In the genomic region with DNA sequence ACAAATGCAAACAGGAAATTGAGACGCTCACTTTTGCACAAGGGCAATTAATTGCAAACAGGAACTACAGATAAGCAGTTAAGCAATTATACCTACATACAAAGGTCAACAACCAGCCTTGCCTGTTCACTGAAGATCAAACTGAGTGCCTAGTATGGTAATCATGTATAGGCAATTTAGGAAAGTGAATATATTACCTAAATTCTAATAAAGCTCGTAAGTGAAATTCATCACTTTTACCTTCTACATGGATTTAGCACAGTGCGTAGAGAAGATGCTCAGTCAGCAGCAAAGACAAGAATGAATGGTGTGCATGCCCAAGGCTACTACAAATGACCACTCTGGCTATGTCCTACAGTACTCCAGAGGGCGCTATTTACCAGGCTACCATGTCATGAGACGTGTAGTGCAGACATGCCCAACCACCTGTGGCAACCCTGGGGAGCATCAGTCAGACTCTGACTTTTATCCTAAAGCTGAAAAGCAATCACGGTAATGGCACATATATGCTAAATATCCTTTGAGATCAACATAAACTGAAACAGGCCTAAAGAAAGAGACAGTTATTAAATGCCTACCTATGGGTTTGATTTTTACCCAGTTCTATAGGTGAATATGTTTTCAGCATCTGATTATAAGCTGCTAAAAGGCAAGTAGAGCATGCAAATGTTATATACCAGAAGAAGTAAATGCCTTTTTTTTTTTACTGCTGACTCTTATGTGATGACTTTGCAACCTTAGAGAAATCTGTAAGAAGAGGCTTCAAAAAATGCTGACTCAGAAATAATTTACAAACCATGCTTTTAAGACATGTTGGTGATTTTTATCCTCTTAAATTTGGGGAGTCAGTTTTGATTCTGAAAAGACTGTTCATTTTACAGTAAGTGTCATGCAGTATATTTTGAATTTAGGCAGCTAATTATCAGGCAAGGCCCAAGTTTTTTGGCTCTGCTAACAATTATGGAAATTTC, we compare ENCODE assay signal across 9 cellular contexts.
A peak's percentile ranks its signal among the peaks of the same experiment; 100 is the strongest.
DNase-seq lines count a peak whose midpoint lies in the region; ATAC-seq and TF ChIP-seq lines count a peak whose summit lies in the region.
"Had no signal": no experiment of that assay in that cellular context is flagged by ENCODE, and none has a peak within 500 bp of the region (broad histone marks: within the 10 kb centered on the region; RNA-seq: fewer than 3 reads in every experiment).

No MANE protein-coding gene starts in this region.

- H3K4me3 ChIP-seq in CD8-positive, alpha-beta memory T cell (ENCODE audit: low read length) = no peak overlapping the region
- no peak overlapping the region for H3K4me3 ChIP-seq in naive thymus-derived CD4-positive, alpha-beta T cell (ENCODE audit: low read length)
- H3K4me3 ChIP-seq in thoracic aorta = no peak overlapping the region

- POLR2A ChIA-PET in CD8-positive, alpha-beta memory T cell (lab: Charles Lee) = interaction anchor here (1.0 to 1.3 kb wide), 2 partner anchors 11 to 178 kb away, joined by 3 to 4 read pairs; partner anchors contain the start of gene PPP3CA
- POLR2A ChIA-PET in activated CD4-positive, alpha-beta memory T cell treated with anti-CD3 and anti-CD28 coated beads for 36 hours (lab: Charles Lee) = no interaction called here
- POLR2A ChIA-PET in naive thymus-derived CD4-positive, alpha-beta T cell (lab: Charles Lee) = no interaction called here

- ATAC-seq in GM19438 (IDR thresholded peaks at IDR 0.05; ENCODE audit: low read depth, unreplicated experiment) = peak; percentile 98
- ATAC-seq in HG03442 (IDR thresholded peaks at IDR 0.05; ENCODE audit: unreplicated experiment) = peak; percentile 99
- ATAC-seq in naive thymus-derived CD4-positive, alpha-beta T cell = peak; percentile 96
- ATAC-seq in thoracic aorta (ENCODE audit: insufficient number of reproducible peaks, low FRiP score, low read depth) = no peak

- H3K9me3 Mint-ChIP-seq in CD8-positive, alpha-beta memory T cell = no peaks in the 10 kb centered on the region
- H3K9me3 Mint-ChIP-seq in activated CD4-positive, alpha-beta memory T cell treated with anti-CD3 and anti-CD28 coated beads for 36 hours = no peaks in the 10 kb centered on the region
- H3K9me3 Mint-ChIP-seq in endothelial cell (ENCODE audit: unreplicated experiment) = no peaks in the 10 kb centered on the region
- no peaks in the 10 kb centered on the region for H3K9me3 Mint-ChIP-seq in naive thymus-derived CD4-positive, alpha-beta T cell
- H3K9me3 Mint-ChIP-seq: T-helper 1 cell treated with Interleukin-12 subunit alpha and Interleukin-12 subunit beta and Interleukin-4 antibody, amounts not matched to agents 30 μg/mL and 1 μg/mL, for 36 hours had no signal

- TF ChIP-seq CTCF in endothelial cell (IDR thresholded peaks at IDR 0.05; ENCODE audit: unreplicated experiment) (peak; percentile 68), thoracic aorta (IDR thresholded peaks at IDR 0.05) (peak; percentile 48)

- H3K4me1 Mint-ChIP-seq in CD8-positive, alpha-beta memory T cell = peaks cover 3 to 26% (median 15%) of the 10 kb centered on the region in 3 donors
- H3K4me1 Mint-ChIP-seq in activated CD4-positive, alpha-beta memory T cell treated with anti-CD3 and anti-CD28 coated beads for 36 hours (ENCODE audit: low read depth) = peaks cover 9% of the 10 kb centered on the region
- H3K4me1 Mint-ChIP-seq in endothelial cell (ENCODE audit: unreplicated experiment) = peaks cover 3% of the 10 kb centered on the region
- H3K4me1 Mint-ChIP-seq in naive thymus-derived CD4-positive, alpha-beta T cell = peaks cover 0 to 6% (median 3%) of the 10 kb centered on the region in 7 donors

- H3K4me3 Mint-ChIP-seq in CD8-positive, alpha-beta memory T cell = no peak overlapping the region
- no peak overlapping the region for H3K4me3 Mint-ChIP-seq in activated CD4-positive, alpha-beta memory T cell treated with anti-CD3 and anti-CD28 coated beads for 36 hours
- H3K4me3 Mint-ChIP-seq in endothelial cell (ENCODE audit: unreplicated experiment) = no peak overlapping the region
- no peak overlapping the region for H3K4me3 Mint-ChIP-seq in naive thymus-derived CD4-positive, alpha-beta T cell
- H3K4me3 Mint-ChIP-seq: T-helper 1 cell treated with Interleukin-12 subunit alpha and Interleukin-12 subunit beta and Interleukin-4 antibody, amounts not matched to agents 30 μg/mL and 1 μg/mL, for 36 hours had no signal

- DNase-seq in CD8-positive, alpha-beta memory T cell = peak; percentile 15 to 56 (median 45)
- DNase-seq in NCI-H524 treated with DMSO at 0.1 percent for 48 hours (lab: John Stamatoyannopoulos, UW) = peak; percentile 7
- peak; percentile 69 for DNase-seq in activated CD4-positive, alpha-beta memory T cell treated with anti-CD3 and anti-CD28 coated beads for 36 hours
- DNase-seq in endothelial cell (ENCODE audit: low spot score) = peak; percentile 65
- DNase-seq in naive thymus-derived CD4-positive, alpha-beta T cell = peak; percentile 9 to 64 (median 54)
- no peak for DNase-seq in thoracic aorta (ENCODE audit: low spot score)

- H3K27ac Mint-ChIP-seq in CD8-positive, alpha-beta memory T cell = no peak overlapping the region
- H3K27ac Mint-ChIP-seq in activated CD4-positive, alpha-beta memory T cell treated with anti-CD3 and anti-CD28 coated beads for 36 hours = no peak overlapping the region
- H3K27ac Mint-ChIP-seq in endothelial cell (ENCODE audit: unreplicated experiment) = no peak overlapping the region
- no peak overlapping the region for H3K27ac Mint-ChIP-seq in naive thymus-derived CD4-positive, alpha-beta T cell
- H3K27ac Mint-ChIP-seq: T-helper 1 cell treated with Interleukin-12 subunit alpha and Interleukin-12 subunit beta and Interleukin-4 antibody, amounts not matched to agents 30 μg/mL and 1 μg/mL, for 36 hours had no signal

- intact Hi-C loops in activated CD4-positive, alpha-beta memory T cell treated with anti-CD3 and anti-CD28 coated beads for 36 hours (cut with micrococcal nuclease) = loop anchor here (1.0 to 10.0 kb wide), 4 partner anchors 178 to 1095 kb away; partner anchors contain the start of gene PPP3CA
- intact Hi-C loops in naive thymus-derived CD4-positive, alpha-beta T cell (cut with micrococcal nuclease) = loop anchor here (1.0 to 10.0 kb wide), 12 partner anchors 177 to 1925 kb away; partner anchors contain the start of genes PPP3CA (in 2 of the 2) and BDH2 (in 1 of the 2)

- no peaks in the 10 kb centered on the region for H3K36me3 ChIP-seq in CD8-positive, alpha-beta memory T cell (ENCODE audit: insufficient read depth, low read length)
- no peaks in the 10 kb centered on the region for H3K36me3 ChIP-seq in naive thymus-derived CD4-positive, alpha-beta T cell (ENCODE audit: control insufficient read depth in 2 of 3, insufficient read depth in 3 of 3, low read length in 3 of 3)
- H3K36me3 ChIP-seq in thoracic aorta = no peaks in the 10 kb centered on the region

- H3K27ac ChIP-seq in CD8-positive, alpha-beta memory T cell (ENCODE audit: low read depth, low read length) = no peak overlapping the region
- no peak overlapping the region for H3K27ac ChIP-seq in naive thymus-derived CD4-positive, alpha-beta T cell (ENCODE audit: low read depth, low read length)
- H3K27ac ChIP-seq in thoracic aorta = no peak overlapping the region

- no peaks in the 10 kb centered on the region for H3K4me1 ChIP-seq in CD8-positive, alpha-beta memory T cell (ENCODE audit: insufficient read depth, low read length)
- H3K4me1 ChIP-seq in naive thymus-derived CD4-positive, alpha-beta T cell (ENCODE audit: control insufficient read depth in 2 of 2, insufficient read depth in 2 of 2, low read length in 2 of 2) = no peaks in the 10 kb centered on the region
- H3K4me1 ChIP-seq in thoracic aorta (ENCODE audit: control insufficient read depth in 1 of 2, low read depth in 2 of 2) = no peaks in the 10 kb centered on the region

- no peaks in the 10 kb centered on the region for H3K9me3 ChIP-seq in CD8-positive, alpha-beta memory T cell (ENCODE audit: low read length)
- H3K9me3 ChIP-seq in naive thymus-derived CD4-positive, alpha-beta T cell (ENCODE audit: control insufficient read depth in 2 of 3, low read length in 3 of 3) = no peaks in the 10 kb centered on the region
- no peaks in the 10 kb centered on the region for H3K9me3 ChIP-seq in thoracic aorta

- no peaks in the 10 kb centered on the region for H3K36me3 Mint-ChIP-seq in CD8-positive, alpha-beta memory T cell
- peaks cover 3% of the 10 kb centered on the region for H3K36me3 Mint-ChIP-seq in activated CD4-positive, alpha-beta memory T cell treated with anti-CD3 and anti-CD28 coated beads for 36 hours
- H3K36me3 Mint-ChIP-seq in endothelial cell (ENCODE audit: low read depth, unreplicated experiment) = no peaks in the 10 kb centered on the region
- H3K36me3 Mint-ChIP-seq in naive thymus-derived CD4-positive, alpha-beta T cell = peaks cover 0 to 7% (median 0%) of the 10 kb centered on the region in 5 donors

- H3K27me3 ChIP-seq in CD8-positive, alpha-beta memory T cell (ENCODE audit: insufficient read depth, low read length, poor library complexity, severe bottlenecking) = no peaks in the 10 kb centered on the region
- H3K27me3 ChIP-seq in naive thymus-derived CD4-positive, alpha-beta T cell (ENCODE audit: control insufficient read depth in 2 of 2, insufficient read depth in 2 of 2, low read length in 2 of 2) = no peaks in the 10 kb centered on the region
- H3K27me3 ChIP-seq in thoracic aorta (replicated peaks; ENCODE audit: insufficient read depth) = no peaks in the 10 kb centered on the region

- H3K27me3 Mint-ChIP-seq in CD8-positive, alpha-beta memory T cell = no peaks in the 10 kb centered on the region
- no peaks in the 10 kb centered on the region for H3K27me3 Mint-ChIP-seq in activated CD4-positive, alpha-beta memory T cell treated with anti-CD3 and anti-CD28 coated beads for 36 hours
- H3K27me3 Mint-ChIP-seq in endothelial cell (ENCODE audit: unreplicated experiment) = no peaks in the 10 kb centered on the region
- no peaks in the 10 kb centered on the region for H3K27me3 Mint-ChIP-seq in naive thymus-derived CD4-positive, alpha-beta T cell

- CTCF ChIA-PET in CD8-positive, alpha-beta memory T cell (lab: Charles Lee) = interaction anchor here (1.4 to 1.8 kb wide), 2 partner anchors 11 to 428 kb away, joined by 3 to 7 read pairs; no protein-coding TSS in a partner anchor
- CTCF ChIA-PET in activated CD4-positive, alpha-beta memory T cell treated with anti-CD3 and anti-CD28 coated beads for 36 hours (lab: Charles Lee) = interaction anchor here (0.6 to 5.7 kb wide), 24 partner anchors 10 to 1131 kb away, joined by 3 to 68 read pairs (median 3); no protein-coding TSS in a partner anchor
- CTCF ChIA-PET in naive thymus-derived CD4-positive, alpha-beta T cell (lab: Charles Lee) = interaction anchor here (0.5 to 3.4 kb wide), 6 partner anchors 11 to 562 kb away, joined by 3 to 24 read pairs (median 3); no protein-coding TSS in a partner anchor
